ENCODE assay signal across 10 cellular contexts in the genomic region with DNA sequence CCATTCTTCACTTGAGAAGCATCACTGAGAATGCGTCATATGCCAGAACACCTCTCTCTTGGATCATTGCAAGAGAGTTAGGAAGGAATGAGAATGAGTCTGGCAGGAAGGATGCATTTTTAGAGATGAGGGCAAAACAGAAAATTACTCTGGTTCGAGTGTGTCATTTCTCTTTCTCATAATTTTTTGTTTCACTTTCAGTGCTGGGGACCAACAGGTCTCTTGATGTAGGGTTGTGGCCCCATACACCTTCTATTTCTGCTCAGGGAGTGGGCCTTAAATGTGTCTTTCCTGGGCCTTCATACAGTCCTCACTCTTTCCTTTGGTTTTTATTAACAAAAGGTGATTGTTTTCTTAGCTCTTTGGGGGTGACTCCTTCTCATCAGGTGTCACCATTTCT.
DNase-seq lines count a peak whose midpoint lies in the region; ATAC-seq and TF ChIP-seq lines count a peak whose summit lies in the region.
"Had no signal": no experiment of that assay in that cellular context is flagged by ENCODE, and none has a peak within 500 bp of the region (broad histone marks: within the 10 kb centered on the region; RNA-seq: fewer than 3 reads in every experiment).

No MANE protein-coding gene starts in this region.

- no peaks in the 10 kb centered on the region for H3K27me3 Mint-ChIP-seq in dendritic cell treated with granulocyte-macrophage colony-stimulating factor and Interleukin-4, amounts not matched to agents 40 ng/mL and 50 ng/mL, for 4 days

- DNase-seq in GM20000 (ENCODE audit: low spot score) (peak; percentile 65), KBM-7 (no peak), NCI-H82 (lab: John Stamatoyannopoulos, UW) (no peak), medulla oblongata (ENCODE audit: extremely low spot score) (no peak), adrenal gland (no peak)
- DNase-seq: cortex of kidney had no signal

- TF ChIP-seq CTCF in GM20000 (IDR thresholded peaks at IDR 0.05; ENCODE audit: extremely low read depth, missing control alignments) (no peak), adrenal gland (IDR thresholded peaks at IDR 0.05) (no peak)

- H3K4me1 ChIP-seq in adrenal gland (replicated peaks in 1 of 2) = no peaks in the 10 kb centered on the region

- H3K27me3 ChIP-seq in adrenal gland = no peaks in the 10 kb centered on the region

- no peak overlapping the region for H3K27ac ChIP-seq in adrenal gland

- TF ChIP-seq POLR2A in adrenal gland (IDR thresholded peaks at IDR 0.05) = no peak

- ATAC-seq in GM18517 (IDR thresholded peaks at IDR 0.05; ENCODE audit: unreplicated experiment) (peak; percentile 90), HG03139 (IDR thresholded peaks at IDR 0.05; ENCODE audit: unreplicated experiment) (peak; percentile 60)
- ATAC-seq: HepG2 had no signal

- H3K36me3 Mint-ChIP-seq in dendritic cell treated with granulocyte-macrophage colony-stimulating factor and Interleukin-4, amounts not matched to agents 40 ng/mL and 50 ng/mL, for 4 days (ENCODE audit: low read depth) = peaks cover 57% of the 10 kb centered on the region

- 73 to 83% (median 77%) methylated on average over 2 of the region's 2 CpGs for WGBS in adrenal gland, 4 donors

- in situ Hi-C loops in KBM-7 (cut with MboI; ENCODE audit: low pct_unique_long_range_greater_than_20kb, low sequenced_read_pairs) = no loop called here

- H3K4me3 ChIP-seq in adrenal gland = no peak overlapping the region

- intact Hi-C loops in dendritic cell treated with granulocyte-macrophage colony-stimulating factor and Interleukin-4, amounts not matched to agents 40 ng/mL and 50 ng/mL, for 4 days (cut with micrococcal nuclease) = no loop called here
- intact Hi-C loops in adrenal gland (cut with DNase I) = no loop called here

- no peaks in the 10 kb centered on the region for H3K36me3 ChIP-seq in adrenal gland (replicated peaks in 1 of 2)

- peaks cover 46% of the 10 kb centered on the region for H3K4me1 Mint-ChIP-seq in dendritic cell treated with granulocyte-macrophage colony-stimulating factor and Interleukin-4, amounts not matched to agents 40 ng/mL and 50 ng/mL, for 4 days (ENCODE audit: low read depth)

- no peak overlapping the region for H3K4me3 Mint-ChIP-seq in dendritic cell treated with granulocyte-macrophage colony-stimulating factor and Interleukin-4, amounts not matched to agents 40 ng/mL and 50 ng/mL, for 4 days

- no peaks in the 10 kb centered on the region for H3K9me3 Mint-ChIP-seq in dendritic cell treated with granulocyte-macrophage colony-stimulating factor and Interleukin-4, amounts not matched to agents 40 ng/mL and 50 ng/mL, for 4 days

- H3K9me3 ChIP-seq in adrenal gland (replicated peaks in 1 of 3) = no peaks in the 10 kb centered on the region

- H3K27ac Mint-ChIP-seq in dendritic cell treated with granulocyte-macrophage colony-stimulating factor and Interleukin-4, amounts not matched to agents 40 ng/mL and 50 ng/mL, for 4 days = peak overlapping the region; percentile 65
